Comparison of ENCODE assay signal across 8 cellular contexts in genomic region chr7:151339651-151340377, GRCh38. TPM values are rescaled to one million over a fixed set of nuclear protein-coding genes. Genes with fewer than 3 reads are reported as not detected.
DNase-seq lines count a peak whose midpoint lies in the region; ATAC-seq and TF ChIP-seq lines count a peak whose summit lies in the region.

No MANE protein-coding gene starts in this region.

- ATAC-seq in GM19023 (IDR thresholded peaks at IDR 0.05; ENCODE audit: unreplicated experiment) = peak; percentile 40
- peak; percentile 39 for ATAC-seq in HG03439 (IDR thresholded peaks at IDR 0.05; ENCODE audit: unreplicated experiment)
- no peak for ATAC-seq in psoas muscle

- peak overlapping the region; percentile 92 for H3K27ac Mint-ChIP-seq in activated naive CD8-positive, alpha-beta T cell treated with anti-CD3 and anti-CD28 coated beads for 36 hours

- 60 to 67% (median 66%) methylated on average over 7 of the region's 7 CpGs for WGBS in psoas muscle, 3 donors

- no peak for TF ChIP-seq CTCF in psoas muscle (IDR thresholded peaks at IDR 0.05)

- peaks cover 7% of the 10 kb centered on the region for H3K4me1 ChIP-seq in ACC112 (ENCODE audit: control insufficient read depth, insufficient read depth, low read length, unreplicated experiment)
- peaks cover 10% of the 10 kb centered on the region for H3K4me1 ChIP-seq in psoas muscle

- peak overlapping the region; percentile 15 for H2AFZ ChIP-seq in ACC112 (ENCODE audit: low read length, unreplicated experiment)

- no peak overlapping the region for H3K27ac ChIP-seq in ACC112 (ENCODE audit: low read depth, low read length)
- no peak overlapping the region for H3K27ac ChIP-seq in psoas muscle

- H3K27me3 Mint-ChIP-seq in activated naive CD8-positive, alpha-beta T cell treated with anti-CD3 and anti-CD28 coated beads for 36 hours = no peaks in the 10 kb centered on the region

- peak; percentile 20 for DNase-seq in activated naive CD8-positive, alpha-beta T cell treated with anti-CD3 and anti-CD28 coated beads for 36 hours
- no peak for DNase-seq in stimulated activated naive CD4-positive, alpha-beta T cell treated with Interleukin-2 at 50 U/mL for 16 hours (lab: John Stamatoyannopoulos, UW)
- DNase-seq in psoas muscle (no peak), NCI-H1417 (lab: John Stamatoyannopoulos, UW) (no peak)
- DNase-seq in stimulated activated CD4-positive, alpha-beta T cell treated with anti-CD3 and anti-CD28 coated beads, Interleukin-1b, Interleukin-23, amount 100 ng/mL, for 48 hours = no peak

- H3K36me3 ChIP-seq in ACC112 (ENCODE audit: insufficient read depth, low read length) (no peaks in the 10 kb centered on the region), psoas muscle (ENCODE audit: insufficient read depth in 1 of 2, low read depth in 1 of 2) (peaks cover 0 to 4% of the 10 kb centered on the region in 2 donors)

- peaks cover 18% of the 10 kb centered on the region for H3K36me3 Mint-ChIP-seq in activated naive CD8-positive, alpha-beta T cell treated with anti-CD3 and anti-CD28 coated beads for 36 hours

- peaks cover 17% of the 10 kb centered on the region for H3K9me3 Mint-ChIP-seq in activated naive CD8-positive, alpha-beta T cell treated with anti-CD3 and anti-CD28 coated beads for 36 hours

- no peak overlapping the region for H3K4me3 ChIP-seq in ACC112 (ENCODE audit: low read depth, low read length)
- H3K4me3 ChIP-seq in psoas muscle = no peak overlapping the region

- H3K27me3 ChIP-seq in ACC112 (ENCODE audit: insufficient read depth, low read length) (no peaks in the 10 kb centered on the region), psoas muscle (ENCODE audit: insufficient read depth in 3 of 3, low read length in 2 of 3) (no peaks in the 10 kb centered on the region)

- no peaks in the 10 kb centered on the region for H3K9me3 ChIP-seq in psoas muscle

- intact Hi-C loops in psoas muscle (cut with DNase I) = no loop called here

- peaks cover 19% of the 10 kb centered on the region for H3K79me2 ChIP-seq in ACC112 (ENCODE audit: control insufficient read depth, insufficient read depth, low read length, unreplicated experiment)

- no peak overlapping the region for H3K4me3 Mint-ChIP-seq in activated naive CD8-positive, alpha-beta T cell treated with anti-CD3 and anti-CD28 coated beads for 36 hours

- peaks cover 39% of the 10 kb centered on the region for H3K4me1 Mint-ChIP-seq in activated naive CD8-positive, alpha-beta T cell treated with anti-CD3 and anti-CD28 coated beads for 36 hours

RNA-seq across cellular contexts. Expression of gene NUB1, which starts 1.8 kb away (rescaled TPM):
- total RNA-seq in activated naive CD8-positive, alpha-beta T cell treated with anti-CD3 and anti-CD28 coated beads for 36 hours = 10 to 100 TPM; 51.2 to 51.6 TPM
- 10 to 100 TPM; 38.2 to 56.2 (median 50.0) TPM for total RNA-seq in psoas muscle
- 10 to 100 TPM; 23.6 to 46.6 (median 33.2) TPM for polyA plus RNA-seq in psoas muscle

Comparison
In these comparisons a context has a peak if more than half of its experiments do, and no peak if none do; other contexts are left out.
1. ATAC-seq: peak in GM19023 (single experiment) and HG03439 (single experiment); none in psoas muscle (0 of 4).